In the genomic region with DNA sequence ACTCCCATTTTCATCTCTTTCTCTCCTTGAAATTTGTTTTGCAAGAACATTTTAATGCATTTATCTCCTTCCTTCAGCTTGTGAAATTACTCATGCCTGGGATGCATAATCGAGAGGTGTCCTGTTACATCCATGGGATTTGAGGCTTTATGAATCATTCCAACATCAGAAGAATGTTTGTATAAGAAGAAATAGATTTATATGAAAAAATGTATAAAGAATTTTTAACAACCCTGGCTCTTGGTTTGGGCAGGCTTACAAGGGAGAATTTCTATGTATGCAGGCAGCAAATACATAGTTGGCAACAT, we compare ENCODE assay signal across 14 cellular contexts.
A peak's percentile ranks its signal among the peaks of the same experiment; 100 is the strongest.
DNase-seq lines count a peak whose midpoint lies in the region; ATAC-seq, FAIRE-seq and TF ChIP-seq lines count a peak whose summit lies in the region.
"Had no signal": no experiment of that assay in that cellular context is flagged by ENCODE, and none has a peak within 500 bp of the region (broad histone marks: within the 10 kb centered on the region; RNA-seq: fewer than 3 reads in every experiment).

No MANE protein-coding gene starts in this region.

- H3K36me3 Mint-ChIP-seq in stimulated activated memory B cell treated with anti-CD40 and anti-IgM and Interleukin-4, amounts not matched to agents 10 μg/mL and 1 μg/mL and 100 μg/mL, for 72 hours = peaks cover 14% of the 10 kb centered on the region

- H3K4me3 Mint-ChIP-seq in stimulated activated memory B cell treated with anti-CD40 and anti-IgM and Interleukin-4, amounts not matched to agents 10 μg/mL and 1 μg/mL and 100 μg/mL, for 72 hours = no peak overlapping the region
- H3K4me3 Mint-ChIP-seq: endodermal cell had no signal

- peaks cover 7% of the 10 kb centered on the region for H3K4me1 Mint-ChIP-seq in stimulated activated memory B cell treated with anti-CD40 and anti-IgM and Interleukin-4, amounts not matched to agents 10 μg/mL and 1 μg/mL and 100 μg/mL, for 72 hours

- no peak overlapping the region for H3K27ac ChIP-seq in epithelial cell of prostate
- H3K27ac ChIP-seq: thoracic aorta had no signal

- H3K27me3 Mint-ChIP-seq in stimulated activated memory B cell treated with anti-CD40 and anti-IgM and Interleukin-4, amounts not matched to agents 10 μg/mL and 1 μg/mL and 100 μg/mL, for 72 hours = no peaks in the 10 kb centered on the region

- H3K27ac Mint-ChIP-seq in stimulated activated memory B cell treated with anti-CD40 and anti-IgM and Interleukin-4, amounts not matched to agents 10 μg/mL and 1 μg/mL and 100 μg/mL, for 72 hours = no peak overlapping the region
- H3K27ac Mint-ChIP-seq: endodermal cell had no signal

- no peaks in the 10 kb centered on the region for H3K9me3 Mint-ChIP-seq in stimulated activated memory B cell treated with anti-CD40 and anti-IgM and Interleukin-4, amounts not matched to agents 10 μg/mL and 1 μg/mL and 100 μg/mL, for 72 hours
- H3K9me3 Mint-ChIP-seq: endodermal cell had no signal

- peak; percentile 49 for DNase-seq in GM04503 (ENCODE audit: low read depth)
- peak; percentile 73 for DNase-seq in RPMI7951 (ENCODE audit: low read depth)
- peak; percentile 22 for DNase-seq in epithelial cell of prostate (ENCODE audit: low read depth, low spot score)
- DNase-seq in skeletal muscle cell (ENCODE audit: low read depth) = peak; percentile 91
- DNase-seq in RPMI8226 = no peak
- DNase-seq in GM12892 (ENCODE audit: insufficient read length) = no peak
- DNase-seq: activated CD8-positive, alpha-beta memory T cell treated with anti-CD3 and anti-CD28 coated beads, Interleukin-2, amount 50 U/mL, for 48 hours; endodermal cell; NCI-H1092; right cardiac atrium; SHP77 had no signal

- no peak for FAIRE-seq in GM12892 (lab: Jason Lieb, UNC)

- H3K4me3 ChIP-seq in skeletal muscle cell (ENCODE audit: low read depth, low read length) = no peak overlapping the region
- H3K4me3 ChIP-seq: thoracic aorta had no signal

- no peak for ATAC-seq in stimulated activated memory B cell treated with anti-CD40 and anti-IgM and Interleukin-4, amounts not matched to agents 10 μg/mL and 1 μg/mL and 100 μg/mL, for 72 hours
- ATAC-seq in HG02970 (IDR thresholded peaks at IDR 0.05; ENCODE audit: low FRiP score, unreplicated experiment) = no peak
- ATAC-seq: right cardiac atrium had no signal

- TF ChIP-seq POLR2A in GM12892 (IDR thresholded peaks at IDR 0.05; ENCODE audit: low read depth, low read length) = no peak

Comparison
In these comparisons a context has a peak if more than half of its experiments do, and no peak if none do; other contexts are left out.
1. DNase-seq: peak in GM04503 (single experiment), RPMI7951 (single experiment), epithelial cell of prostate (single experiment) and skeletal muscle cell (single experiment); none in RPMI8226 (single experiment) and GM12892 (single experiment).